In the genomic region with DNA sequence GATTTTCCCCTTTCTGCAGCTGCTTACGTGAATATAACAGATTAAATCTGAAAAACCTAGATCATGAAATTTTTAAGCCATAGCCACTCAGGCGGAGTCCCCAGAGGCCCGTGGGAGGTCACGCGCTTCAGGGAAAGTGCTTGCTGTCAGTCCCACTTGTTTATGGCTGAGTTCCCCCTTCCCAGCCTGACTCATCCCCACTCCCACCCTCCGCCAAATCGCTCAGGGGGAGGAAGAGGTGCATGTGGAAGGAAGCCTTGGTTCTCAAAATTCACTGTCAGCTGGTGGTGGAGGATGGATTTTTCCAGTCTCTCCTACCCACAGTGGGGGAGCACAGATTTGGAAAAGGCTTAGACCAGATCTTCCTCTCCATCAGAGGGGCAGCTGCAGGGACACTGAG, we compare ENCODE assay signal across 22 cellular contexts.
DNase-seq lines count a peak whose midpoint lies in the region; ATAC-seq and TF ChIP-seq lines count a peak whose summit lies in the region.
"Had no signal": no experiment of that assay in that cellular context is flagged by ENCODE, and none has a peak within 500 bp of the region (broad histone marks: within the 10 kb centered on the region; RNA-seq: fewer than 3 reads in every experiment).

No MANE protein-coding gene starts in this region.

- DNase-seq in NCI-H524 (lab: John Stamatoyannopoulos, UW): peak; percentile 46 to 65
- no peak for DNase-seq in NCI-H524 treated with DMSO at 0.1 percent for 48 hours (lab: John Stamatoyannopoulos, UW)
- DNase-seq in RWPE2 (ENCODE audit: low spot score): peak; percentile 42
- DNase-seq in GM13977 (ENCODE audit: low spot score): no peak
- DNase-seq in stimulated activated CD4-positive, alpha-beta T cell treated with anti-CD3 and anti-CD28 coated beads, Interleukin-2, amount 100 ng/mL, for 48 hours: no peak
- DNase-seq in NCI-H1930 (lab: John Stamatoyannopoulos, UW): no peak
- DNase-seq: activated CD8-positive, alpha-beta T cell treated with anti-CD3 and anti-CD28 coated beads for 36 hours; activated naive CD4-positive, alpha-beta T cell; central memory CD4-positive, alpha-beta T cell; effector CD4-positive, alpha-beta T cell; foreskin melanocyte; kidney glomerular epithelial cell; natural killer cell; NCI-H1417 treated with DMSO at 0.1 percent for 48 hours; small intestine; stimulated activated CD4-positive, alpha-beta T cell treated with anti-CD3 and anti-CD28 coated beads, Interleukin-4, amount 100 ng/mL, for 1 hour; stimulated activated naive CD8-positive, alpha-beta T cell treated with anti-CD3 and anti-CD28 coated beads, Interleukin-15, amount 100 ng/mL, for 72 hours had no signal

- no peak for TF ChIP-seq CTCF in RWPE2 (IDR thresholded peaks at IDR 0.05; ENCODE audit: poor library complexity, severe bottlenecking)
- no peak for TF ChIP-seq CTCF in GM13977 (IDR thresholded peaks at IDR 0.05; ENCODE audit: extremely low read depth, insufficient read depth, missing control alignments)

- H3K4me1 ChIP-seq in RWPE2 (ENCODE audit: insufficient read depth, poor library complexity, severe bottlenecking): peaks cover 12% of the 10 kb centered on the region

- H3K9me3 ChIP-seq in RWPE2 (ENCODE audit: severe bottlenecking): no peaks in the 10 kb centered on the region

- in situ Hi-C loops in GM13977 (cut with MboI; ENCODE audit: low pct_unique_long_range_greater_than_20kb, low sequenced_read_pairs, unreplicated experiment): no loop called here

- H3K27ac ChIP-seq in RWPE2 (ENCODE audit: poor library complexity, severe bottlenecking) (no peak overlapping the region), layer of hippocampus (ENCODE audit: low read depth, low read length) (peak overlapping the region; percentile 21), temporal lobe (ENCODE audit: low read depth, low read length) (peak overlapping the region; percentile 87)
- H3K27ac ChIP-seq: C4-2B, SK-N-MC had no signal

- no peak for ATAC-seq in RWPE2 (ENCODE audit: low read depth)
- ATAC-seq: activated CD8-positive, alpha-beta T cell treated with anti-CD3 and anti-CD28 coated beads for 36 hours; natural killer cell; stimulated activated naive CD8-positive, alpha-beta T cell treated with anti-CD3 and anti-CD28 coated beads, Interleukin-15, amount 100 ng/mL, for 72 hours; WTC11 had no signal

- no peak overlapping the region for H3K4me3 ChIP-seq in RWPE2 (ENCODE audit: severe bottlenecking)
- H3K4me3 ChIP-seq: SK-N-MC had no signal

- no peaks in the 10 kb centered on the region for H3K36me3 ChIP-seq in RWPE2 (ENCODE audit: low read depth)

- no peaks in the 10 kb centered on the region for H3K27me3 ChIP-seq in RWPE2 (ENCODE audit: insufficient read depth, poor library complexity, severe bottlenecking)
- no peaks in the 10 kb centered on the region for H3K27me3 ChIP-seq in layer of hippocampus (ENCODE audit: control insufficient read depth, insufficient read depth, low read length)

Comparison
In these comparisons a context has a peak if more than half of its experiments do, and no peak if none do; other contexts are left out.
1. DNase-seq: peak in NCI-H524 (2 of 2) and RWPE2 (single experiment); none in NCI-H524 treated with DMSO at 0.1 percent for 48 hours (single experiment), GM13977 (single experiment), stimulated activated CD4-positive, alpha-beta T cell treated with anti-CD3 and anti-CD28 coated beads, Interleukin-2, amount 100 ng/mL, for 48 hours (0 of 2) and NCI-H1930 (0 of 2).